37 cellular contexts compared by ENCODE assay signal in genomic region chr6:90355965-90356364, GRCh38. TPM values are rescaled to one million over a fixed set of nuclear protein-coding genes. Genes with fewer than 3 reads are reported as not detected.
A peak's percentile ranks its signal among the peaks of the same experiment; 100 is the strongest.
DNase-seq lines count a peak whose midpoint lies in the region; ATAC-seq, FAIRE-seq and TF ChIP-seq lines count a peak whose summit lies in the region.
"Had no signal": no experiment of that assay in that cellular context is flagged by ENCODE, and none has a peak within 500 bp of the region (broad histone marks: within the 10 kb centered on the region; RNA-seq: fewer than 3 reads in every experiment).

No MANE protein-coding gene starts in this region.

- peak overlapping the region; percentile 80 for H2AFZ ChIP-seq in K562 (ENCODE audit: low read depth, low read length)
- no peak overlapping the region for H2AFZ ChIP-seq in SK-N-SH (ENCODE audit: low read depth)

- H3K27me3 Mint-ChIP-seq in activated CD8-positive, alpha-beta memory T cell treated with anti-CD3 and anti-CD28 coated beads, Interleukin-2, amount 10 ng/mL, durations not matched to agents 7 days and 5 days = peaks cover 3% of the 10 kb centered on the region
- H3K27me3 Mint-ChIP-seq: naive thymus-derived CD8-positive, alpha-beta T cell had no signal

- intact Hi-C loops in K562 (cut with micrococcal nuclease) = loop anchor here (2.0 kb wide), 1 partner anchor 37 kb away; no protein-coding TSS in a partner anchor
- intact Hi-C loops in right lobe of liver (cut with DNase I) = no loop called here
- intact Hi-C loops in ovary (cut with DNase I) = no loop called here

- H3K4me2 ChIP-seq in K562 (ENCODE audit: insufficient read depth, low read length) (peak overlapping the region; percentile 50), SK-N-SH (no peak overlapping the region)

- 22% methylated on average over 15 of the region's 15 CpGs for WGBS in K562 (ENCODE audit: insufficient coverage, low coverage, missing lambda C conversion rate)
- 28% methylated on average over 13 of the region's 15 CpGs for WGBS in right lobe of liver (ENCODE audit: insufficient coverage, low coverage, low lambda C conversion rate, missing lambda C conversion rate)
- WGBS in ovary, 3 donors = 12 to 16% (median 16%) methylated on average over 15 of the region's 15 CpGs
- 91% methylated on average over 15 of the region's 15 CpGs for WGBS in SK-N-SH (ENCODE audit: low lambda C conversion rate)

- H3K79me2 ChIP-seq in K562 (ENCODE audit: control insufficient read depth, insufficient read depth, low read length) (no peaks in the 10 kb centered on the region), SK-N-SH (ENCODE audit: insufficient read depth) (no peaks in the 10 kb centered on the region)

- no TSS peak for BruUV-seq in K562 (replicated peaks; lab: Mats Ljungman, UMichigan)

- H3K27ac ChIP-seq in K562 (ENCODE audit: extremely low read depth, low read depth, low read length) (no peak overlapping the region; the same call in 2 of the 3 replicates), right lobe of liver (peak overlapping the region in 1 of 3 donors; percentile 35), ovary (peak overlapping the region; percentile 26 to 29), SK-N-SH (ENCODE audit: low read depth in 2 of 2, low read length in 1 of 2) (no peak overlapping the region)
- H3K27ac ChIP-seq: ascending aorta, esophagus squamous epithelium, gastrocnemius medialis had no signal

- TF ChIP-seq EP300 in K562 (IDR thresholded peaks at IDR 0.05; ENCODE audit: low read length) (no peak), ovary (IDR thresholded peaks at IDR 0.05) (no peak), SK-N-SH (IDR thresholded peaks at IDR 0.05; ENCODE audit: borderline replicate concordance in 1 of 2, low read depth in 1 of 2, low read length in 1 of 2) (no peak)

- no peaks in the 10 kb centered on the region for H3K9me2 ChIP-seq in SK-N-SH

- POLR2A ChIA-PET in K562 (lab: Yijun Ruan, JAX) = interaction anchor here (0.6 to 1.0 kb wide), 2 partner anchors 29 to 72 kb away, joined by 3 to 4 read pairs; no protein-coding TSS in a partner anchor
- POLR2A ChIA-PET in SK-N-SH (lab: Yijun Ruan, JAX) = no interaction called here

- CTCF ChIA-PET in K562 (lab: Yijun Ruan, JAX; ENCODE audit: low intra/inter-chr PET ratio) (no interaction called here), SK-N-SH (lab: Yijun Ruan, JAX) (interaction anchor here (0.9 kb wide), 1 partner anchor 12 kb away, joined by 3 read pairs; no protein-coding TSS in a partner anchor)
- CTCF ChIA-PET in activated CD8-positive, alpha-beta memory T cell treated with anti-CD3 and anti-CD28 coated beads, Interleukin-2, amount 10 ng/mL, durations not matched to agents 7 days and 5 days (lab: Charles Lee) = interaction anchor here (0.6 to 1.3 kb wide), 2 partner anchors 14 to 416 kb away, joined by 3 read pairs; no protein-coding TSS in a partner anchor

- TF ChIP-seq RAD21 in K562 (CRISPR knock-in tag; conservative IDR thresholded peaks at IDR 0.05 in 1 of 2, IDR thresholded peaks at IDR 0.05 in 1 of 2) (no peak), SK-N-SH (IDR thresholded peaks at IDR 0.05; ENCODE audit: low read length) (no peak)

- no peaks in the 10 kb centered on the region for H3F3A ChIP-seq in SK-N-SH (replicated peaks; ENCODE audit: insufficient read depth)

- H3K27me3 ChIP-seq in K562 (ENCODE audit: control insufficient read depth in 2 of 2, insufficient read depth in 2 of 2, low read length in 2 of 2) (no peaks in the 10 kb centered on the region), right lobe of liver (no peaks in the 10 kb centered on the region), ovary (no peaks in the 10 kb centered on the region), SK-N-SH (ENCODE audit: insufficient read depth) (0 out of 2 replicates have a peak, but pooled peaks cover 6% of the 10 kb centered on the region)
- H3K27me3 ChIP-seq: ascending aorta, esophagus squamous epithelium, gastrocnemius medialis, uterus had no signal

- peak in 2 of 4 experiments; percentile 31 to 33 for DNase-seq in K562 (ENCODE audit: extremely low read depth in 1 of 4, low spot score in 3 of 4)
- peak; percentile 47 to 73 (median 62) for DNase-seq in right lobe of liver
- DNase-seq in ovary = peak in 2 of 5 donors; percentile 26 to 52
- no peak for DNase-seq in activated CD8-positive, alpha-beta memory T cell treated with anti-CD3 and anti-CD28 coated beads, Interleukin-2, amount 10 ng/mL, durations not matched to agents 7 days and 5 days
- DNase-seq in SK-N-SH = no peak
- DNase-seq: activated CD4-positive, CD25-positive, alpha-beta regulatory T cell; activated naive CD4-positive, alpha-beta T cell treated with anti-CD3 and anti-CD28 coated beads, Interleukin-2, amount 50 U/mL, for 16 hours; caudate nucleus; CD4-positive, CD25-positive, alpha-beta regulatory T cell; dermis blood vessel endothelial cell; esophagus squamous epithelium; gastrocnemius medialis; HFFc6; hippocampal formation; immature natural killer cell; left colon; naive thymus-derived CD8-positive, alpha-beta T cell; NCI-H1105; NCI-H187 treated with DMSO at 0.1 percent for 48 hours; NCI-H524 treated with DMSO at 0.1 percent for 48 hours; SHP77 treated with DMSO at 0.1 percent for 48 hours; stimulated activated CD4-positive, alpha-beta T cell treated with anti-CD3 and anti-CD28 coated beads, Interleukin-12 subunit alpha, Interleukin-12 subunit beta, amount 100 ng/mL, for 4 hours; stimulated activated CD4-positive, alpha-beta T cell treated with anti-CD3 and anti-CD28 coated beads, Interleukin-4, amount 100 ng/mL, for 1 hour; SW 1271; T1000; uterus had no signal

- H3K36me3 Mint-ChIP-seq in activated CD8-positive, alpha-beta memory T cell treated with anti-CD3 and anti-CD28 coated beads, Interleukin-2, amount 10 ng/mL, durations not matched to agents 7 days and 5 days = peaks cover 2% of the 10 kb centered on the region
- H3K36me3 Mint-ChIP-seq: CD4-positive, CD25-positive, alpha-beta regulatory T cell; IgD-negative memory B cell; immature natural killer cell had no signal

- no peak overlapping the region for H3K4me3 ChIP-seq in K562
- no peak overlapping the region for H3K4me3 ChIP-seq in right lobe of liver
- no peak overlapping the region for H3K4me3 ChIP-seq in ovary
- no peak overlapping the region for H3K4me3 ChIP-seq in SK-N-SH (ENCODE audit: low read depth in 2 of 2, low read length in 1 of 2)
- H3K4me3 ChIP-seq: ascending aorta, esophagus squamous epithelium, gastrocnemius medialis, GM12878, uterus had no signal

- TF ChIP-seq CTCF in K562 (IDR thresholded peaks at IDR 0.05 in 2 of 3, conservative IDR thresholded peaks at IDR 0.05 in 1 of 3; ENCODE audit: insufficient read depth in 2 of 3, low read depth in 1 of 3, low read length in 3 of 3) (no peak), right lobe of liver (IDR thresholded peaks at IDR 0.05) (no peak), ovary (IDR thresholded peaks at IDR 0.05) (no peak), SK-N-SH (IDR thresholded peaks at IDR 0.05) (no peak)

- TF ChIP-seq POLR2A in K562 (conservative IDR thresholded peaks at IDR 0.05) (no peak), right lobe of liver (IDR thresholded peaks at IDR 0.05) (no peak), ovary (IDR thresholded peaks at IDR 0.05) (no peak)

- peaks cover 20% of the 10 kb centered on the region for H3K4me1 Mint-ChIP-seq in activated CD8-positive, alpha-beta memory T cell treated with anti-CD3 and anti-CD28 coated beads, Interleukin-2, amount 10 ng/mL, durations not matched to agents 7 days and 5 days

- no peak overlapping the region for H3K4me3 Mint-ChIP-seq in activated CD8-positive, alpha-beta memory T cell treated with anti-CD3 and anti-CD28 coated beads, Interleukin-2, amount 10 ng/mL, durations not matched to agents 7 days and 5 days
- H3K4me3 Mint-ChIP-seq: activated T-helper 1 cell treated with anti-CD3 and anti-CD28 coated beads, Interleukin-12 subunit alpha, Interleukin-12 subunit beta, Interleukin-2, Interleukin-4 antibody, amounts not matched to agents 30 ng/mL and 10 ng/mL and 1 ng/mL, durations not matched to agents 14 hours and 24 hours and 36 hours; CD4-positive, CD25-positive, alpha-beta regulatory T cell; HFFc6; immature natural killer cell; naive thymus-derived CD8-positive, alpha-beta T cell had no signal

- ATAC-seq in K562 (peak; percentile 68), right lobe of liver (peak; percentile 69 to 84 (median 76)), HG03460 (IDR thresholded peaks at IDR 0.05; ENCODE audit: unreplicated experiment) (no peak), HG03521 (IDR thresholded peaks at IDR 0.05; ENCODE audit: unreplicated experiment) (no peak)
- no peak for ATAC-seq in activated CD8-positive, alpha-beta memory T cell treated with anti-CD3 and anti-CD28 coated beads, Interleukin-2, amount 10 ng/mL, durations not matched to agents 7 days and 5 days
- ATAC-seq: gastrocnemius medialis; GM12878; left colon; naive thymus-derived CD8-positive, alpha-beta T cell; Panc1; right cardiac atrium had no signal

- peak overlapping the region; percentile 15; the same call in 1 of the 2 replicates for H3K9ac ChIP-seq in ES-I3 (ENCODE audit: low read depth, low read length)
- peak overlapping the region in 1 of 2 experiments; percentile 82; a peak in 1 of 4 replicates for H3K9ac ChIP-seq in K562 (ENCODE audit: insufficient read depth in 1 of 2, low read depth in 2 of 2, low read length in 2 of 2)
- H3K9ac ChIP-seq in SK-N-SH = no peak overlapping the region

- no peaks in the 10 kb centered on the region for H3K9me3 ChIP-seq in ES-I3 (ENCODE audit: control insufficient read depth, insufficient read depth, low read length)
- H3K9me3 ChIP-seq in K562 (replicated peaks; ENCODE audit: control insufficient read depth, insufficient read depth, low read depth, low read length) = no peaks in the 10 kb centered on the region
- no peaks in the 10 kb centered on the region for H3K9me3 ChIP-seq in right lobe of liver
- H3K9me3 ChIP-seq in ovary = no peaks in the 10 kb centered on the region
- no peaks in the 10 kb centered on the region for H3K9me3 ChIP-seq in SK-N-SH
- H3K9me3 ChIP-seq: ascending aorta, esophagus squamous epithelium, gastrocnemius medialis, uterus had no signal

- in situ Hi-C loops in K562 (cut with MboI) = no loop called here

- H3K9me3 Mint-ChIP-seq in activated CD8-positive, alpha-beta memory T cell treated with anti-CD3 and anti-CD28 coated beads, Interleukin-2, amount 10 ng/mL, durations not matched to agents 7 days and 5 days (ENCODE audit: low read depth) = no peaks in the 10 kb centered on the region
- H3K9me3 Mint-ChIP-seq: activated T-helper 1 cell treated with anti-CD3 and anti-CD28 coated beads, Interleukin-12 subunit alpha, Interleukin-12 subunit beta, Interleukin-2, Interleukin-4 antibody, amounts not matched to agents 30 ng/mL and 10 ng/mL and 1 ng/mL, durations not matched to agents 14 hours and 24 hours and 36 hours; HFFc6; IgD-negative memory B cell; immature natural killer cell; naive thymus-derived CD8-positive, alpha-beta T cell had no signal

- H4K20me1 ChIP-seq in K562 (replicated peaks; ENCODE audit: control insufficient read depth, insufficient read depth, low read length) (no peaks in the 10 kb centered on the region), SK-N-SH (ENCODE audit: insufficient read depth) (no peaks in the 10 kb centered on the region)

- H3K4me1 ChIP-seq in ES-I3 (ENCODE audit: insufficient read depth, low read length) (peaks cover 18% of the 10 kb centered on the region), K562 (replicated peaks in 1 of 2; ENCODE audit: control insufficient read depth in 2 of 2, insufficient read depth in 2 of 2, low read length in 2 of 2) (peaks cover 4 to 6% of the 10 kb centered on the region in 2 experiments; a peak in 3 of 5 replicates), right lobe of liver (peaks cover 0 to 25% (median 2%) of the 10 kb centered on the region in 4 donors), ovary (ENCODE audit: insufficient read depth) (peaks cover 2% of the 10 kb centered on the region), SK-N-SH (ENCODE audit: control insufficient read depth in 1 of 2, insufficient read depth in 2 of 2, low read depth in 1 of 2, low read length in 1 of 2) (peaks cover 0 to 3% of the 10 kb centered on the region in 2 experiments; a peak in 1 of 4 replicates)
- H3K4me1 ChIP-seq: ascending aorta, esophagus squamous epithelium, gastrocnemius medialis, uterus had no signal

- no peaks in the 10 kb centered on the region for H3K9me1 ChIP-seq in K562 (ENCODE audit: control insufficient read depth, insufficient read depth, low read length)

- no peak overlapping the region for H3K27ac Mint-ChIP-seq in activated CD8-positive, alpha-beta memory T cell treated with anti-CD3 and anti-CD28 coated beads, Interleukin-2, amount 10 ng/mL, durations not matched to agents 7 days and 5 days
- H3K27ac Mint-ChIP-seq: activated T-helper 1 cell treated with anti-CD3 and anti-CD28 coated beads, Interleukin-12 subunit alpha, Interleukin-12 subunit beta, Interleukin-2, Interleukin-4 antibody, amounts not matched to agents 30 ng/mL and 10 ng/mL and 1 ng/mL, durations not matched to agents 14 hours and 24 hours and 36 hours; CD4-positive, CD25-positive, alpha-beta regulatory T cell; HFFc6; IgD-negative memory B cell; immature natural killer cell had no signal

- FAIRE-seq in K562 (lab: Jason Lieb, UNC) = peak; percentile 73
- FAIRE-seq: A204.1, D721Med, GM12878 had no signal

- H3K36me3 ChIP-seq in ES-I3 (ENCODE audit: insufficient read depth, low read length) = no peaks in the 10 kb centered on the region
- H3K36me3 ChIP-seq in K562 (ENCODE audit: control insufficient read depth, insufficient read depth, low read length) = no peaks in the 10 kb centered on the region
- no peaks in the 10 kb centered on the region for H3K36me3 ChIP-seq in right lobe of liver
- H3K36me3 ChIP-seq in ovary = no peaks in the 10 kb centered on the region
- no peaks in the 10 kb centered on the region for H3K36me3 ChIP-seq in SK-N-SH (replicated peaks in 1 of 2; ENCODE audit: control insufficient read depth in 1 of 2, insufficient read depth in 2 of 2, low read length in 1 of 2)
- H3K36me3 ChIP-seq: ascending aorta, esophagus squamous epithelium, gastrocnemius medialis, uterus had no signal

RNA-seq across cellular contexts. Expression of gene BACH2, which starts 59.3 kb away (rescaled TPM):
- 16.1 and 29.2 TPM in 2 replicates for total RNA-seq in K562 (2011; cell fraction: chromatin; rRNA removed; ENCODE audit: low replicate concordance)
- 6.1 and 8.3 TPM in 2 replicates for total RNA-seq in K562 (2011; cell fraction: nucleolus; rRNA removed)
- 10.3 and 15.1 TPM in 2 replicates for total RNA-seq in K562 (2011; cell fraction: nucleoplasm; rRNA removed)
- 0.33 and 2.0 TPM in 2 replicates for total RNA-seq in K562 (2014; rRNA removed)
- 0.55 and 0.96 TPM in 2 replicates for total RNA-seq in K562 (2014; rRNA removed; fragmentation: Illumina TruSeq; extraction: Trizol)
- total RNA-seq in K562 (2015; rRNA removed; fragmentation: Illumina TruSeq; extraction: Trizol) = 0.11 and 0.40 TPM in 2 replicates
- 1.7 and 2.0 TPM in 2 replicates for total RNA-seq in K562 (2021)
- polyA plus RNA-seq in K562 (2011; rRNA removed) = 3.1 and 3.3 TPM in 2 replicates
- 1.5 and 2.1 TPM in 2 replicates for polyA plus RNA-seq in K562 (2011; cell fraction: cytosol; rRNA removed)
- polyA plus RNA-seq in K562 (2011; cell fraction: nucleus; rRNA removed) = 5.2 and 7.8 TPM in 2 replicates
- polyA plus RNA-seq in K562 (2012) = 1.0 and 1.2 TPM in 2 replicates
- 0.59 and 0.91 TPM in 2 replicates for polyA plus RNA-seq in K562 (2014; fragmentation: Illumina TruSeq; extraction: Trizol)
- under 1 TPM; 0.06 to 0.11 TPM for polyA plus RNA-seq in K562 (2014; fragmentation: Nextera tagmentation; extraction: Ambion mirVana)
- 0.61 and 0.65 TPM in 2 replicates for polyA plus RNA-seq in K562 (2014; rRNA removed)
- polyA minus RNA-seq in K562 (2011; rRNA and poly(A)+ RNA removed) = 9.8 and 11.4 TPM in 2 replicates
- polyA minus RNA-seq in K562 (2011; cell fraction: cytosol; rRNA and poly(A)+ RNA removed) = 2.3 and 3.9 TPM in 2 replicates
- 14.8 and 19.3 TPM in 2 replicates for polyA minus RNA-seq in K562 (2011; cell fraction: nucleus; rRNA and poly(A)+ RNA removed)
- total RNA-seq in right lobe of liver = 10 to 100 TPM in 1 of 6 experiments, 1 to 10 TPM in 5; 2.6 to 12.6 (median 3.1) TPM
- 10 to 100 TPM in 5 of 7 donors, 1 to 10 TPM in 2; 7.4 to 19.2 (median 16.1) TPM for total RNA-seq in ovary
- polyA plus RNA-seq in ovary = 1 to 10 TPM; 2.6 to 3.2 TPM
- total RNA-seq in activated CD8-positive, alpha-beta memory T cell treated with anti-CD3 and anti-CD28 coated beads, Interleukin-2, amount 10 ng/mL, durations not matched to agents 7 days and 5 days = 10 to 100 TPM; 21.5 to 22.6 TPM
- 0.46 and 0.50 TPM in 2 replicates for polyA plus RNA-seq in SK-N-SH (2012; rRNA removed)
- 0.72 and 0.75 TPM in 2 replicates for polyA plus RNA-seq in SK-N-SH (2012; cell fraction: cytosol; rRNA removed)
- polyA plus RNA-seq in SK-N-SH (2012; cell fraction: nucleus; rRNA removed) = 0.64 and 0.72 TPM in 2 replicates
- total RNA-seq: HFFc6 had no signal

Comparison
In these comparisons a context has a peak if more than half of its experiments do, and no peak if none do; other contexts are left out.
1. ATAC-seq: peak in K562 (single experiment) and right lobe of liver (4 of 4); none in activated CD8-positive, alpha-beta memory T cell treated with anti-CD3 and anti-CD28 coated beads, Interleukin-2, amount 10 ng/mL, durations not matched to agents 7 days and 5 days (single experiment), HG03460 (single experiment) and HG03521 (single experiment).
2. DNase-seq: peak in right lobe of liver (3 of 3); none in activated CD8-positive, alpha-beta memory T cell treated with anti-CD3 and anti-CD28 coated beads, Interleukin-2, amount 10 ng/mL, durations not matched to agents 7 days and 5 days (single experiment) and SK-N-SH (single experiment).
3. H3K27ac ChIP-seq: peak in ovary (2 of 2); none in K562 (single experiment) and SK-N-SH (0 of 2).